In genomic region chr16:88541109-88541508, GRCh38 we compare ENCODE assay signal across 17 cellular contexts.
"Had no signal": no experiment of that assay in that cellular context is flagged by ENCODE, and none has a peak within 500 bp of the region (broad histone marks: within the 10 kb centered on the region; RNA-seq: fewer than 3 reads in every experiment).

No MANE protein-coding gene starts in this region.

- DNase-seq: activated naive CD4-positive, alpha-beta T cell treated with Interleukin-2 at 50 U/mL for 16 hours; activated naive CD8-positive, alpha-beta T cell treated with anti-CD3 and anti-CD28 coated beads for 36 hours; activated T-cell treated with anti-CD3 and anti-CD28 coated beads, Interleukin-2, amount 50 U/mL, for 24 hours; cortex of kidney; erythroblast; foreskin fibroblast; heart right ventricle; left colon; mesenchymal stem cell; naive B cell; nucleus accumbens; stimulated activated CD4-positive, alpha-beta T cell treated with anti-CD3 and anti-CD28 coated beads, Interleukin-2, amount 100 ng/mL, for 48 hours; stimulated activated CD8-positive, alpha-beta memory T cell treated with anti-CD3 and anti-CD28 coated beads, Interleukin-4, amount 100 ng/mL, for 48 hours; stimulated activated naive CD4-positive, alpha-beta T cell; testis had no signal

- H3K27ac Mint-ChIP-seq: activated naive CD8-positive, alpha-beta T cell treated with anti-CD3 and anti-CD28 coated beads for 36 hours; activated T-helper 17 cell treated with anti-CD3 and anti-CD28 coated beads, Interleukin-2, amount 50 U/mL, for 72 hours; type B pancreatic cell had no signal

- H3K4me1 Mint-ChIP-seq: activated naive CD8-positive, alpha-beta T cell treated with anti-CD3 and anti-CD28 coated beads for 36 hours; activated T-helper 17 cell treated with anti-CD3 and anti-CD28 coated beads, Interleukin-2, amount 50 U/mL, for 72 hours had no signal

- H3K36me3 Mint-ChIP-seq: activated naive CD8-positive, alpha-beta T cell treated with anti-CD3 and anti-CD28 coated beads for 36 hours; type B pancreatic cell had no signal

- ATAC-seq: activated T-helper 17 cell treated with anti-CD3 and anti-CD28 coated beads, Interleukin-2, amount 50 U/mL, for 72 hours; heart right ventricle had no signal

- H3K4me3 Mint-ChIP-seq: activated naive CD8-positive, alpha-beta T cell treated with anti-CD3 and anti-CD28 coated beads for 36 hours; activated T-cell treated with anti-CD3 and anti-CD28 coated beads, Interleukin-2, amount 50 U/mL, for 24 hours; activated T-helper 17 cell treated with anti-CD3 and anti-CD28 coated beads, Interleukin-2, amount 50 U/mL, for 72 hours; type B pancreatic cell had no signal
